In genomic region chr15:37035349-37035748, GRCh38 we compare ENCODE assay signal across 19 cellular contexts.
DNase-seq lines count a peak whose midpoint lies in the region; ATAC-seq and TF ChIP-seq lines count a peak whose summit lies in the region.
"Had no signal": no experiment of that assay in that cellular context is flagged by ENCODE, and none has a peak within 500 bp of the region (broad histone marks: within the 10 kb centered on the region; RNA-seq: fewer than 3 reads in every experiment).

No MANE protein-coding gene starts in this region.

- H3K36me3 ChIP-seq in left ventricle myocardium inferior (peaks cover 23% of the 10 kb centered on the region), RWPE2 (ENCODE audit: low read depth) (no peaks in the 10 kb centered on the region), hepatocyte (replicated peaks; ENCODE audit: insufficient read depth, low read depth) (no peaks in the 10 kb centered on the region), colonic mucosa (no peaks in the 10 kb centered on the region)

- DNase-seq in left ventricle myocardium inferior = no peak
- no peak for DNase-seq in Right ventricle myocardium inferior (ENCODE audit: missing footprints)
- no peak for DNase-seq in RWPE2 (ENCODE audit: low spot score)
- peak; percentile 53 for DNase-seq in kidney tubule cell (ENCODE audit: low spot score)
- no peak for DNase-seq in hepatocyte (ENCODE audit: low spot score)
- no peak for DNase-seq in colonic mucosa
- DNase-seq in NCI-H510A treated with DMSO at 0.1 percent for 48 hours (lab: John Stamatoyannopoulos, UW) = no peak
- DNase-seq in stimulated activated naive B cell treated with anti-CD40 and anti-IgM and Interleukin-4, amounts not matched to agents 10 μg/mL and 1 μg/mL and 100 μg/mL, for 72 hours = no peak
- DNase-seq: activated naive CD8-positive, alpha-beta T cell treated with anti-CD3 and anti-CD28 coated beads, Interleukin-2, amount 50 U/mL, for 24 hours; CD4-positive, CD25-positive, alpha-beta regulatory T cell; endodermal cell; GOT3; naive thymus-derived CD4-positive, alpha-beta T cell; NCI-H1694 treated with DMSO at 0.1 percent for 48 hours; NCI-H446; SK-N-SH had no signal

- H3K4me3 Mint-ChIP-seq in stimulated activated naive B cell treated with anti-CD40 and anti-IgM and Interleukin-4, amounts not matched to agents 10 μg/mL and 1 μg/mL and 100 μg/mL, for 72 hours = no peak overlapping the region
- H3K4me3 Mint-ChIP-seq: activated naive CD8-positive, alpha-beta T cell treated with anti-CD3 and anti-CD28 coated beads, Interleukin-2, amount 50 U/mL, for 24 hours; CD4-positive, CD25-positive, alpha-beta regulatory T cell; central memory CD8-positive, alpha-beta T cell; endodermal cell; naive thymus-derived CD4-positive, alpha-beta T cell; stimulated activated naive CD8-positive, alpha-beta T cell treated with anti-CD3 and anti-CD28 coated beads, Interleukin-15, Interleukin-2, amounts not matched to agents 100 ng/mL and 50 ng/mL, for 24 hours had no signal

- ATAC-seq in Right ventricle myocardium inferior = no peak
- ATAC-seq in RWPE2 (ENCODE audit: low read depth) = peak; percentile 38; the same call in 1 of the 3 replicates
- no peak for ATAC-seq in stimulated activated naive B cell treated with anti-CD40 and anti-IgM and Interleukin-4, amounts not matched to agents 10 μg/mL and 1 μg/mL and 100 μg/mL, for 72 hours (replicated peaks)
- ATAC-seq: activated naive CD8-positive, alpha-beta T cell treated with anti-CD3 and anti-CD28 coated beads, Interleukin-2, amount 50 U/mL, for 24 hours; naive thymus-derived CD4-positive, alpha-beta T cell had no signal

- intact Hi-C loops in left ventricle myocardium inferior (cut with micrococcal nuclease) (no loop called here), Right ventricle myocardium inferior (cut with DNase I) (no loop called here), colonic mucosa (cut with DNase I) (no loop called here)

- H3K27ac Mint-ChIP-seq in stimulated activated naive B cell treated with anti-CD40 and anti-IgM and Interleukin-4, amounts not matched to agents 10 μg/mL and 1 μg/mL and 100 μg/mL, for 72 hours = no peak overlapping the region
- H3K27ac Mint-ChIP-seq: activated naive CD8-positive, alpha-beta T cell treated with anti-CD3 and anti-CD28 coated beads, Interleukin-2, amount 50 U/mL, for 24 hours; CD4-positive, CD25-positive, alpha-beta regulatory T cell; endodermal cell; naive thymus-derived CD4-positive, alpha-beta T cell; stimulated activated naive CD8-positive, alpha-beta T cell treated with anti-CD3 and anti-CD28 coated beads, Interleukin-15, Interleukin-2, amounts not matched to agents 100 ng/mL and 50 ng/mL, for 24 hours had no signal

- no peaks in the 10 kb centered on the region for H3K9me3 ChIP-seq in left ventricle myocardium inferior (replicated peaks)
- no peaks in the 10 kb centered on the region for H3K9me3 ChIP-seq in RWPE2 (ENCODE audit: severe bottlenecking)
- H3K9me3 ChIP-seq in hepatocyte (ENCODE audit: low read depth) = no peaks in the 10 kb centered on the region
- no peaks in the 10 kb centered on the region for H3K9me3 ChIP-seq in colonic mucosa
- H3K9me3 ChIP-seq: SK-N-SH had no signal

- H3K4me3 ChIP-seq in left ventricle myocardium inferior (no peak overlapping the region), RWPE2 (ENCODE audit: severe bottlenecking) (no peak overlapping the region), hepatocyte (no peak overlapping the region), colonic mucosa (no peak overlapping the region)
- H3K4me3 ChIP-seq: PC-9 had no signal

- no peak overlapping the region for H3K4me2 ChIP-seq in hepatocyte
- H3K4me2 ChIP-seq: PC-9, SK-N-SH had no signal

- H3K4me1 ChIP-seq in left ventricle myocardium inferior (peaks cover 73% of the 10 kb centered on the region), RWPE2 (ENCODE audit: insufficient read depth, poor library complexity, severe bottlenecking) (no peaks in the 10 kb centered on the region), hepatocyte (ENCODE audit: insufficient read depth) (peaks cover 31% of the 10 kb centered on the region), colonic mucosa (no peaks in the 10 kb centered on the region)

- H3K4me1 Mint-ChIP-seq in stimulated activated naive B cell treated with anti-CD40 and anti-IgM and Interleukin-4, amounts not matched to agents 10 μg/mL and 1 μg/mL and 100 μg/mL, for 72 hours = no peaks in the 10 kb centered on the region
- H3K4me1 Mint-ChIP-seq: activated naive CD8-positive, alpha-beta T cell treated with anti-CD3 and anti-CD28 coated beads, Interleukin-2, amount 50 U/mL, for 24 hours; CD4-positive, CD25-positive, alpha-beta regulatory T cell; central memory CD8-positive, alpha-beta T cell; naive thymus-derived CD4-positive, alpha-beta T cell had no signal

- TF ChIP-seq CTCF in left ventricle myocardium inferior (IDR thresholded peaks at IDR 0.05; ENCODE audit: borderline replicate concordance) (no peak), RWPE2 (IDR thresholded peaks at IDR 0.05; ENCODE audit: poor library complexity, severe bottlenecking) (no peak), hepatocyte (IDR thresholded peaks at IDR 0.05; ENCODE audit: poor library complexity) (no peak), colonic mucosa (IDR thresholded peaks at IDR 0.05) (no peak)

- H3K27me3 Mint-ChIP-seq in stimulated activated naive B cell treated with anti-CD40 and anti-IgM and Interleukin-4, amounts not matched to agents 10 μg/mL and 1 μg/mL and 100 μg/mL, for 72 hours = peaks cover 0 to 5% of the 10 kb centered on the region in 2 donors
- H3K27me3 Mint-ChIP-seq: activated naive CD8-positive, alpha-beta T cell treated with anti-CD3 and anti-CD28 coated beads, Interleukin-2, amount 50 U/mL, for 24 hours; CD4-positive, CD25-positive, alpha-beta regulatory T cell; stimulated activated naive CD8-positive, alpha-beta T cell treated with anti-CD3 and anti-CD28 coated beads, Interleukin-15, Interleukin-2, amounts not matched to agents 100 ng/mL and 50 ng/mL, for 24 hours had no signal

- WGBS in hepatocyte (ENCODE audit: low lambda C conversion rate, missing lambda C conversion rate) = 52% methylated on average over 4 of the region's 4 CpGs

- H3K36me3 Mint-ChIP-seq in stimulated activated naive B cell treated with anti-CD40 and anti-IgM and Interleukin-4, amounts not matched to agents 10 μg/mL and 1 μg/mL and 100 μg/mL, for 72 hours = no peaks in the 10 kb centered on the region
- H3K36me3 Mint-ChIP-seq: CD4-positive, CD25-positive, alpha-beta regulatory T cell; naive thymus-derived CD4-positive, alpha-beta T cell had no signal

- no peak overlapping the region for H3K9ac ChIP-seq in colonic mucosa (ENCODE audit: low read depth in 2 of 2, low read length in 2 of 2)
- H3K9ac ChIP-seq: SK-N-SH had no signal

- H3K27me3 ChIP-seq in left ventricle myocardium inferior (ENCODE audit: low read depth) (no peaks in the 10 kb centered on the region), RWPE2 (ENCODE audit: insufficient read depth, poor library complexity, severe bottlenecking) (no peaks in the 10 kb centered on the region), hepatocyte (no peaks in the 10 kb centered on the region), colonic mucosa (no peaks in the 10 kb centered on the region)

- H3K9me3 Mint-ChIP-seq in stimulated activated naive B cell treated with anti-CD40 and anti-IgM and Interleukin-4, amounts not matched to agents 10 μg/mL and 1 μg/mL and 100 μg/mL, for 72 hours = no peaks in the 10 kb centered on the region
- H3K9me3 Mint-ChIP-seq: activated naive CD8-positive, alpha-beta T cell treated with anti-CD3 and anti-CD28 coated beads, Interleukin-2, amount 50 U/mL, for 24 hours; central memory CD8-positive, alpha-beta T cell; endodermal cell; stimulated activated naive CD8-positive, alpha-beta T cell treated with anti-CD3 and anti-CD28 coated beads, Interleukin-15, Interleukin-2, amounts not matched to agents 100 ng/mL and 50 ng/mL, for 24 hours had no signal

- H3K79me2 ChIP-seq in hepatocyte = peaks cover 10% of the 10 kb centered on the region

- H2AFZ ChIP-seq in hepatocyte = no peak overlapping the region
- H2AFZ ChIP-seq: PC-9 had no signal

- no peaks in the 10 kb centered on the region for H4K20me1 ChIP-seq in hepatocyte (ENCODE audit: insufficient read depth, poor library complexity, severe bottlenecking)

- H3K27ac ChIP-seq in left ventricle myocardium inferior (replicated peaks) (peak overlapping the region; percentile 36), RWPE2 (ENCODE audit: poor library complexity, severe bottlenecking) (no peak overlapping the region), hepatocyte (no peak overlapping the region), colonic mucosa (no peak overlapping the region)
- H3K27ac ChIP-seq: PC-9 had no signal

- no peaks in the 10 kb centered on the region for H3K9me2 ChIP-seq in hepatocyte (replicated peaks; ENCODE audit: insufficient read depth)
- H3K9me2 ChIP-seq: SK-N-SH had no signal
